10 cellular contexts compared by ENCODE assay signal in genomic region chr1:68112835-68113243, GRCh38.
A peak's percentile ranks its signal among the peaks of the same experiment; 100 is the strongest.
DNase-seq lines count a peak whose midpoint lies in the region; ATAC-seq and TF ChIP-seq lines count a peak whose summit lies in the region.
"Had no signal": no experiment of that assay in that cellular context is flagged by ENCODE, and none has a peak within 500 bp of the region (broad histone marks: within the 10 kb centered on the region; RNA-seq: fewer than 3 reads in every experiment).

No MANE protein-coding gene starts in this region.

- H4K20me1 ChIP-seq in GM23248 (ENCODE audit: insufficient read depth) = no peaks in the 10 kb centered on the region

- no peaks in the 10 kb centered on the region for H3K9me3 ChIP-seq in GM23248 (ENCODE audit: low read depth)

- H2AFZ ChIP-seq in GM23248 = no peak overlapping the region

- H3K9ac ChIP-seq in GM23248 = no peak overlapping the region

- peaks cover 35% of the 10 kb centered on the region for H3F3A ChIP-seq in GM23248 (ENCODE audit: insufficient read depth)

- no peaks in the 10 kb centered on the region for H3K36me3 ChIP-seq in GM23248 (ENCODE audit: low read depth)

- ATAC-seq in SK-N-SH treated with all-trans-retinoic acid at 6 μM for 48 hours (peak; percentile 75), GM18498 (IDR thresholded peaks at IDR 0.05; ENCODE audit: unreplicated experiment) (no peak), HG03439 (IDR thresholded peaks at IDR 0.05; ENCODE audit: unreplicated experiment) (no peak)

- H3K9me2 ChIP-seq in GM23248 (ENCODE audit: insufficient read depth) = no peaks in the 10 kb centered on the region

- H3K4me3 ChIP-seq in GM23248 (no peak overlapping the region), fibroblast of pulmonary artery (replicated peaks; ENCODE audit: low read depth, low read length) (no peak overlapping the region)

- in situ Hi-C loops in GM23248 (cut with MboI) = no loop called here

- H3K79me2 ChIP-seq in GM23248 (ENCODE audit: insufficient read depth) = no peaks in the 10 kb centered on the region

- 3 to 5% methylated on average over 7 of the region's 7 CpGs for WGBS in GM23248 (ENCODE audit: low coverage in 1 of 2, low lambda C conversion rate in 2 of 2, missing lambda C conversion rate in 2 of 2), 2 experiments

- H3K27ac ChIP-seq in GM23248 = no peak overlapping the region

- H3K27me3 ChIP-seq in GM23248 (replicated peaks; ENCODE audit: insufficient read depth) = no peaks in the 10 kb centered on the region

- DNase-seq in GM23248 = peak; percentile 90
- DNase-seq in fibroblast of pulmonary artery (ENCODE audit: low read depth) = peak; percentile 89
- peak; percentile 47 for DNase-seq in renal cortical epithelial cell (ENCODE audit: low read depth)
- no peak for DNase-seq in NCI-H2081 (lab: John Stamatoyannopoulos, UW)
- DNase-seq in mucosa of gallbladder (ENCODE audit: low spot score) = no peak
- DNase-seq: activated CD4-positive, CD25-positive, alpha-beta regulatory T cell treated with anti-CD3 and anti-CD28 coated beads, Interleukin-2, amount 50 U/mL, for 72 hours; kidney had no signal

- peaks cover 24% of the 10 kb centered on the region for H3K4me1 ChIP-seq in GM23248 (ENCODE audit: insufficient read depth)

- peak overlapping the region; percentile 3 for H3K4me2 ChIP-seq in GM23248 (ENCODE audit: unreplicated experiment)

- no peak for TF ChIP-seq CTCF in fibroblast of pulmonary artery (IDR thresholded peaks at IDR 0.05; ENCODE audit: low read length, missing control alignments)

TF ChIP-seq in SK-N-SH treated with all-trans-retinoic acid at 6 μM for 48 hours, 23 proteins besides CTCF, POLR2A, EP300 and RAD21:
- TF ChIP-seq ZNF565 (CRISPR knock-in tag; conservative IDR thresholded peaks at IDR 0.05; ENCODE audit: low read depth) = no peak
- no peak for TF ChIP-seq TCF4 (CRISPR knock-in tag; IDR thresholded peaks at IDR 0.05; ENCODE audit: borderline replicate concordance)
- TF ChIP-seq BACH2 (CRISPR knock-in tag; IDR thresholded peaks at IDR 0.05; ENCODE audit: borderline replicate concordance) = no peak
- no peak for TF ChIP-seq CSDC2 (CRISPR knock-in tag; IDR thresholded peaks at IDR 0.05)
- no peak for TF ChIP-seq POU6F1 (CRISPR knock-in tag; IDR thresholded peaks at IDR 0.05; ENCODE audit: borderline replicate concordance, low read depth)
- TF ChIP-seq TOX (CRISPR knock-in tag; IDR thresholded peaks at IDR 0.05; ENCODE audit: borderline replicate concordance) = no peak
- no peak for TF ChIP-seq ESRRG (CRISPR knock-in tag; IDR thresholded peaks at IDR 0.05)
- no peak for TF ChIP-seq RARB (CRISPR knock-in tag; IDR thresholded peaks at IDR 0.05)
- TF ChIP-seq SNAI2 (CRISPR knock-in tag; IDR thresholded peaks at IDR 0.05) = no peak
- TF ChIP-seq ISL1 (CRISPR knock-in tag; IDR thresholded peaks at IDR 0.05) = no peak
- TF ChIP-seq CSRNP3 (CRISPR knock-in tag; IDR thresholded peaks at IDR 0.05) = no peak
- no peak for TF ChIP-seq ZNF70 (CRISPR knock-in tag; IDR thresholded peaks at IDR 0.05)
- TF ChIP-seq GLIS3 (CRISPR knock-in tag; IDR thresholded peaks at IDR 0.05) = no peak
- no peak for TF ChIP-seq ZFP30 (CRISPR knock-in tag; IDR thresholded peaks at IDR 0.05)
- TF ChIP-seq OSR1 (CRISPR knock-in tag; IDR thresholded peaks at IDR 0.05) = no peak
- TF ChIP-seq ARNTL (CRISPR knock-in tag; IDR thresholded peaks at IDR 0.05; ENCODE audit: borderline replicate concordance, low read depth) = no peak
- TF ChIP-seq ZFP3 (CRISPR knock-in tag; IDR thresholded peaks at IDR 0.05) = no peak
- no peak for TF ChIP-seq CREB5 (CRISPR knock-in tag; IDR thresholded peaks at IDR 0.05; ENCODE audit: low read depth)
- no peak for TF ChIP-seq TSHZ2 (CRISPR knock-in tag; IDR thresholded peaks at IDR 0.05)
- TF ChIP-seq PPARA (CRISPR knock-in tag; IDR thresholded peaks at IDR 0.05; ENCODE audit: borderline replicate concordance) = no peak

Comparison
In these comparisons a context has a peak if more than half of its experiments do, and no peak if none do; other contexts are left out.
1. DNase-seq: peak in GM23248 (single experiment), fibroblast of pulmonary artery (single experiment) and renal cortical epithelial cell (single experiment); none in NCI-H2081 (0 of 2) and mucosa of gallbladder (single experiment).